In genomic region chr18:71809711-71810110, GRCh38 we compare ENCODE assay signal across 22 cellular contexts.
DNase-seq lines count a peak whose midpoint lies in the region; ATAC-seq, FAIRE-seq and TF ChIP-seq lines count a peak whose summit lies in the region.
"Had no signal": no experiment of that assay in that cellular context is flagged by ENCODE, and none has a peak within 500 bp of the region (broad histone marks: within the 10 kb centered on the region; RNA-seq: fewer than 3 reads in every experiment).

No MANE protein-coding gene starts in this region.

- intact Hi-C loops in activated T-helper 1 cell treated with anti-CD3 and anti-CD28 coated beads, Interleukin-12 subunit alpha, Interleukin-12 subunit beta, Interleukin-2, Interleukin-4 antibody, amounts not matched to agents 30 ng/mL and 10 ng/mL and 1 ng/mL, durations not matched to agents 14 hours and 24 hours and 36 hours (cut with micrococcal nuclease) = no loop called here

- CTCF ChIA-PET in RWPE1 (lab: Yijun Ruan, JAX) = interaction anchor here (0.6 kb wide), 1 partner anchor 270 kb away, joined by 4 read pairs; no protein-coding TSS in a partner anchor

- POLR2A ChIA-PET in RWPE1 (lab: Yijun Ruan, JAX; ENCODE audit: low non-redundant PET) = no interaction called here

- H3K36me3 Mint-ChIP-seq in activated T-helper 1 cell treated with anti-CD3 and anti-CD28 coated beads, Interleukin-12 subunit alpha, Interleukin-12 subunit beta, Interleukin-2, Interleukin-4 antibody, amounts not matched to agents 30 ng/mL and 10 ng/mL and 1 ng/mL, durations not matched to agents 14 hours and 24 hours and 36 hours (ENCODE audit: low read depth) = no peaks in the 10 kb centered on the region
- H3K36me3 Mint-ChIP-seq: CD8-positive, alpha-beta T cell had no signal

- H3K27me3 ChIP-seq in foreskin keratinocyte = no peaks in the 10 kb centered on the region
- H3K27me3 ChIP-seq: BLaER1 treated with 17β-estradiol and CSF1 and Interleukin-3, amounts not matched to agents 10 nM and 100 nM had no signal

- ATAC-seq in foreskin keratinocyte = peak; percentile 24
- no peak for ATAC-seq in stimulated activated naive CD8-positive, alpha-beta T cell treated with anti-CD3 and anti-CD28 coated beads, Interleukin-15, amount 100 ng/mL, for 72 hours
- ATAC-seq: CD8-positive, alpha-beta T cell; HepG2; SK-N-SH treated with all-trans-retinoic acid at 6 μM for 48 hours had no signal

- no peaks in the 10 kb centered on the region for H3K4me1 ChIP-seq in foreskin keratinocyte
- H3K4me1 ChIP-seq: BLaER1 treated with 17β-estradiol and CSF1 and Interleukin-3, amounts not matched to agents 10 nM and 100 nM had no signal

- FAIRE-seq in D721Med (lab: Jason Lieb, UNC) = peak; percentile 35
- FAIRE-seq: HepG2, RCC 7860 had no signal

- no peak overlapping the region for H3K27ac ChIP-seq in RWPE1
- no peak overlapping the region for H3K27ac ChIP-seq in foreskin keratinocyte
- H3K27ac ChIP-seq: BLaER1 treated with 17β-estradiol and CSF1 and Interleukin-3, amounts not matched to agents 10 nM and 100 nM had no signal

- no peaks in the 10 kb centered on the region for H3K4me1 Mint-ChIP-seq in stimulated activated naive CD8-positive, alpha-beta T cell treated with anti-CD3 and anti-CD28 coated beads, Interleukin-15, amount 100 ng/mL, for 72 hours
- no peaks in the 10 kb centered on the region for H3K4me1 Mint-ChIP-seq in activated T-helper 1 cell treated with anti-CD3 and anti-CD28 coated beads, Interleukin-12 subunit alpha, Interleukin-12 subunit beta, Interleukin-2, Interleukin-4 antibody, amounts not matched to agents 30 ng/mL and 10 ng/mL and 1 ng/mL, durations not matched to agents 14 hours and 24 hours and 36 hours (ENCODE audit: low read depth)

- no peak overlapping the region for H3K4me3 Mint-ChIP-seq in stimulated activated naive CD8-positive, alpha-beta T cell treated with anti-CD3 and anti-CD28 coated beads, Interleukin-15, amount 100 ng/mL, for 72 hours
- no peak overlapping the region for H3K4me3 Mint-ChIP-seq in activated T-helper 1 cell treated with anti-CD3 and anti-CD28 coated beads, Interleukin-12 subunit alpha, Interleukin-12 subunit beta, Interleukin-2, Interleukin-4 antibody, amounts not matched to agents 30 ng/mL and 10 ng/mL and 1 ng/mL, durations not matched to agents 14 hours and 24 hours and 36 hours
- H3K4me3 Mint-ChIP-seq: CD8-positive, alpha-beta T cell had no signal

- peaks cover 0 to 4% of the 10 kb centered on the region in 2 donors for H3K9me3 Mint-ChIP-seq in stimulated activated naive CD8-positive, alpha-beta T cell treated with anti-CD3 and anti-CD28 coated beads, Interleukin-15, amount 100 ng/mL, for 72 hours
- H3K9me3 Mint-ChIP-seq in activated T-helper 1 cell treated with anti-CD3 and anti-CD28 coated beads, Interleukin-12 subunit alpha, Interleukin-12 subunit beta, Interleukin-2, Interleukin-4 antibody, amounts not matched to agents 30 ng/mL and 10 ng/mL and 1 ng/mL, durations not matched to agents 14 hours and 24 hours and 36 hours = no peaks in the 10 kb centered on the region

- TF ChIP-seq CTCF in D721Med (IDR thresholded peaks at IDR 0.05; ENCODE audit: insufficient read depth, missing control alignments) = no peak
- no peak for TF ChIP-seq CTCF in RWPE1 (conservative IDR thresholded peaks at IDR 0.05; ENCODE audit: low read depth)
- TF ChIP-seq CTCF in foreskin keratinocyte (conservative IDR thresholded peaks at IDR 0.05) = no peak

- peaks cover 8% of the 10 kb centered on the region for H3K27me3 Mint-ChIP-seq in stimulated activated naive CD8-positive, alpha-beta T cell treated with anti-CD3 and anti-CD28 coated beads, Interleukin-15, amount 100 ng/mL, for 72 hours
- H3K27me3 Mint-ChIP-seq in activated T-helper 1 cell treated with anti-CD3 and anti-CD28 coated beads, Interleukin-12 subunit alpha, Interleukin-12 subunit beta, Interleukin-2, Interleukin-4 antibody, amounts not matched to agents 30 ng/mL and 10 ng/mL and 1 ng/mL, durations not matched to agents 14 hours and 24 hours and 36 hours (ENCODE audit: insufficient read depth) = no peaks in the 10 kb centered on the region

- no peak for DNase-seq in D721Med (ENCODE audit: insufficient read length, low spot score)
- peak; percentile 65 for DNase-seq in NCI-H1105 treated with DMSO at 0.1 percent for 48 hours (lab: John Stamatoyannopoulos, UW)
- DNase-seq in RWPE1 (ENCODE audit: low spot score) = peak; percentile 7
- DNase-seq in foreskin keratinocyte = peak; percentile 42 to 57
- no peak for DNase-seq in stimulated activated naive CD8-positive, alpha-beta T cell treated with anti-CD3 and anti-CD28 coated beads, Interleukin-15, amount 100 ng/mL, for 72 hours
- DNase-seq in activated T-helper 1 cell treated with anti-CD3 and anti-CD28 coated beads, Interleukin-12 subunit alpha, Interleukin-12 subunit beta, Interleukin-2, Interleukin-4 antibody, amounts not matched to agents 30 ng/mL and 10 ng/mL and 1 ng/mL, durations not matched to agents 14 hours and 24 hours and 36 hours (ENCODE audit: low spot score) = no peak
- no peak for DNase-seq in activated CD4-positive, CD25-positive, alpha-beta regulatory T cell treated with anti-CD3 and anti-CD28 coated beads, Interleukin-2, amount 50 U/mL, for 72 hours
- no peak for DNase-seq in NCI-H2029 (lab: John Stamatoyannopoulos, UW)
- DNase-seq: Calu3; CD8-positive, alpha-beta T cell; DND-41; KBM-7; NCI-H1694; NCI-H2107; NCI-H446; NCI-H774; SHP77 treated with DMSO at 0.1 percent for 48 hours; T-helper 1 cell had no signal

- no peak overlapping the region for H3K27ac Mint-ChIP-seq in stimulated activated naive CD8-positive, alpha-beta T cell treated with anti-CD3 and anti-CD28 coated beads, Interleukin-15, amount 100 ng/mL, for 72 hours
- no peak overlapping the region for H3K27ac Mint-ChIP-seq in activated T-helper 1 cell treated with anti-CD3 and anti-CD28 coated beads, Interleukin-12 subunit alpha, Interleukin-12 subunit beta, Interleukin-2, Interleukin-4 antibody, amounts not matched to agents 30 ng/mL and 10 ng/mL and 1 ng/mL, durations not matched to agents 14 hours and 24 hours and 36 hours
- H3K27ac Mint-ChIP-seq: CD8-positive, alpha-beta T cell had no signal

Comparison
In these comparisons a context has a peak if more than half of its experiments do, and no peak if none do; other contexts are left out.
1. DNase-seq: peak in NCI-H1105 treated with DMSO at 0.1 percent for 48 hours (single experiment), RWPE1 (single experiment) and foreskin keratinocyte (2 of 2); none in D721Med (single experiment), stimulated activated naive CD8-positive, alpha-beta T cell treated with anti-CD3 and anti-CD28 coated beads, Interleukin-15, amount 100 ng/mL, for 72 hours (0 of 2), activated T-helper 1 cell treated with anti-CD3 and anti-CD28 coated beads, Interleukin-12 subunit alpha, Interleukin-12 subunit beta, Interleukin-2, Interleukin-4 antibody, amounts not matched to agents 30 ng/mL and 10 ng/mL and 1 ng/mL, durations not matched to agents 14 hours and 24 hours and 36 hours (single experiment), activated CD4-positive, CD25-positive, alpha-beta regulatory T cell treated with anti-CD3 and anti-CD28 coated beads, Interleukin-2, amount 50 U/mL, for 72 hours (single experiment) and NCI-H2029 (single experiment).